Comparison of ENCODE assay signal across 1 cellular context in the genomic region with DNA sequence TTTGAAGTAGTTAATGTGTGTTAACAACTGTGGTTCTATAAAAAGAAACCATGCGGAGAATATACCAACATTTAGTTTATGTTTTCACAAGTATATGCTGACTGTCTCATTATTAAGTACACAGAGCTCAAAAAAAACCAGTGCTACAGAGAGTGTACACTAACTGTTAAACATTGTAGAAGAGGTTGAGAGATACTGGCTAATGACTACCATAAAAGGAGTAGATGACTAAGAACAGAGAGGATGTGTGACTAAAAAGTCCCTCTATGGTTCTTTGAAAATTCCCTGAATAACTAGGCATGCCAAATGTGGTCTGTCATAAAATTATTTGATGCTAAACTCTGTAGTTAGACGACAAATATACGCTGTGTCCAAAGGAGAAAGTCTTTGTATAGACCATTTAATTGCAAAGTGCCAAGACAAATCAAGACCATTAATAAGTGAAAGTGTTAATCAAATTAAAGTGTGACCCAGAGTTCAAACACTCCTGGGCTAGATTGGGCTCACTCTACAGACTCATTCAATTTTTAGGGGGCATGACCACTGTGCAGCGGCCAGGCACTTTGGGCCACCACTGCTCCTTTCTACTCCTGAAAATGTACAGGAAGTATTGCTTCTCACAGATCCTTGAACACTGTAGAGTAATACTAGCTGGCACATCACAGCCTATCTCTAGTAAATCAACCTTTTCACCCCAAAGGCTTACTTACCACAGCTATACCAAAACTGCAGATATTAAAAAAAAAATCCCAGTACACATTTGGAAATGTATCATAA.
A peak's percentile ranks its signal among the peaks of the same experiment; 100 is the strongest.
TF ChIP-seq lines count a peak whose summit lies in the region.

No MANE protein-coding gene starts in this region.

TF ChIP-seq in GM12878, 131 proteins besides CTCF, POLR2A, EP300 and RAD21 (continues in another document):
- no peak for TF ChIP-seq NKRF (conservative IDR thresholded peaks at IDR 0.05)
- peak; percentile 96 for TF ChIP-seq IKZF2 (IDR thresholded peaks at IDR 0.05)
- no peak for TF ChIP-seq SUZ12 (IDR thresholded peaks at IDR 0.05; ENCODE audit: unreplicated experiment)
- TF ChIP-seq RUNX3 (IDR thresholded peaks at IDR 0.05; ENCODE audit: low read length) = peak; percentile 89
- TF ChIP-seq EZH2 (IDR thresholded peaks at IDR 0.05; ENCODE audit: borderline replicate concordance, control insufficient read depth, low read depth, low read length) = no peak
- no peak for TF ChIP-seq YY1 (IDR thresholded peaks at IDR 0.05; ENCODE audit: low read depth, low read length)
- no peak for TF ChIP-seq ZBTB33 (IDR thresholded peaks at IDR 0.05)
- TF ChIP-seq LARP7 (IDR thresholded peaks at IDR 0.05) = no peak
- peak; percentile 59 for TF ChIP-seq RAD51 (IDR thresholded peaks at IDR 0.05)
- peak; percentile 18; the same call in 1 of the 2 replicates for TF ChIP-seq GATAD2B (conservative IDR thresholded peaks at IDR 0.05; ENCODE audit: low read depth)
- TF ChIP-seq KAT2A (conservative IDR thresholded peaks at IDR 0.05; ENCODE audit: control insufficient read depth, low read depth, low read length) = no peak
- TF ChIP-seq MEF2B (IDR thresholded peaks at IDR 0.05; ENCODE audit: partially characterized antibody, poor library complexity, severe bottlenecking) = peak; percentile 73
- peak; percentile 91 for TF ChIP-seq NFIC (IDR thresholded peaks at IDR 0.05; ENCODE audit: low read depth, low read length)
- TF ChIP-seq RCOR1 (conservative IDR thresholded peaks at IDR 0.05; ENCODE audit: low read depth, low read length) = 0 out of 2 replicates have a peak, but pooled peaks have one; percentile 31
- TF ChIP-seq POLR2AphosphoS5 (IDR thresholded peaks at IDR 0.05; ENCODE audit: low read length) = no peak
- no peak for TF ChIP-seq TAF1 (IDR thresholded peaks at IDR 0.05; ENCODE audit: borderline replicate concordance, low read depth, low read length)
- no peak for TF ChIP-seq EGR1 (IDR thresholded peaks at IDR 0.05; ENCODE audit: borderline replicate concordance in 1 of 2, low read depth in 2 of 2, low read length in 2 of 2)
- TF ChIP-seq, protein P1, sequence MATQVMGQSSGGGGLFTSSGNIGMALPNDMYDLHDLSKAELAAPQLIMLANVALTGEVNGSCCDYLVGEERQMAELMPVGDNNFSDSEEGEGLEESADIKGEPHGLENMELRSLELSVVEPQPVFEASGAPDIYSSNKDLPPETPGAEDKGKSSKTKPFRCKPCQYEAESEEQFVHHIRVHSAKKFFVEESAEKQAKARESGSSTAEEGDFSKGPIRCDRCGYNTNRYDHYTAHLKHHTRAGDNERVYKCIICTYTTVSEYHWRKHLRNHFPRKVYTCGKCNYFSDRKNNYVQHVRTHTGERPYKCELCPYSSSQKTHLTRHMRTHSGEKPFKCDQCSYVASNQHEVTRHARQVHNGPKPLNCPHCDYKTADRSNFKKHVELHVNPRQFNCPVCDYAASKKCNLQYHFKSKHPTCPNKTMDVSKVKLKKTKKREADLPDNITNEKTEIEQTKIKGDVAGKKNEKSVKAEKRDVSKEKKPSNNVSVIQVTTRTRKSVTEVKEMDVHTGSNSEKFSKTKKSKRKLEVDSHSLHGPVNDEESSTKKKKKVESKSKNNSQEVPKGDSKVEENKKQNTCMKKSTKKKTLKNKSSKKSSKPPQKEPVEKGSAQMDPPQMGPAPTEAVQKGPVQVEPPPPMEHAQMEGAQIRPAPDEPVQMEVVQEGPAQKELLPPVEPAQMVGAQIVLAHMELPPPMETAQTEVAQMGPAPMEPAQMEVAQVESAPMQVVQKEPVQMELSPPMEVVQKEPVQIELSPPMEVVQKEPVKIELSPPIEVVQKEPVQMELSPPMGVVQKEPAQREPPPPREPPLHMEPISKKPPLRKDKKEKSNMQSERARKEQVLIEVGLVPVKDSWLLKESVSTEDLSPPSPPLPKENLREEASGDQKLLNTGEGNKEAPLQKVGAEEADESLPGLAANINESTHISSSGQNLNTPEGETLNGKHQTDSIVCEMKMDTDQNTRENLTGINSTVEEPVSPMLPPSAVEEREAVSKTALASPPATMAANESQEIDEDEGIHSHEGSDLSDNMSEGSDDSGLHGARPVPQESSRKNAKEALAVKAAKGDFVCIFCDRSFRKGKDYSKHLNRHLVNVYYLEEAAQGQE (IDR thresholded peaks at IDR 0.05; ENCODE audit: low read depth, low read length) = no peak
- TF ChIP-seq ZNF622 (IDR thresholded peaks at IDR 0.05) = no peak
- peak; percentile 80 for TF ChIP-seq ATF7 (IDR thresholded peaks at IDR 0.05; ENCODE audit: low read depth)
- TF ChIP-seq PAX8 (IDR thresholded peaks at IDR 0.05) = peak; percentile 100
- TF ChIP-seq MYC (IDR thresholded peaks at IDR 0.05; ENCODE audit: insufficient read depth, insufficient read length, insufficient replicate concordance, low read length, severe bottlenecking) = no peak
- peak; percentile 69 for TF ChIP-seq IRF4 (IDR thresholded peaks at IDR 0.05; ENCODE audit: low read depth, low read length)
- no peak for TF ChIP-seq HCFC1 (IDR thresholded peaks at IDR 0.05; ENCODE audit: low read length)
- peak; percentile 88 for TF ChIP-seq NR2F1 (conservative IDR thresholded peaks at IDR 0.05)
- peak; percentile 86; the same call in 1 of the 2 replicates for TF ChIP-seq FOXM1 (IDR thresholded peaks at IDR 0.05; ENCODE audit: low read depth, low read length)
- no peak for TF ChIP-seq USF1 (IDR thresholded peaks at IDR 0.05; ENCODE audit: borderline replicate concordance, extremely low read length, insufficient read depth, low read depth, low read length)
- peak; percentile 74 for TF ChIP-seq ZBED1 (IDR thresholded peaks at IDR 0.05; ENCODE audit: borderline replicate concordance)
- 0 out of 2 replicates have a peak, but pooled peaks have one; percentile 22 for TF ChIP-seq MLLT1 (IDR thresholded peaks at IDR 0.05)
- no peak for TF ChIP-seq ESRRA (IDR thresholded peaks at IDR 0.05; ENCODE audit: low read length)
- TF ChIP-seq DPF2 (IDR thresholded peaks at IDR 0.05) = peak; percentile 94
- no peak for TF ChIP-seq CUX1 (IDR thresholded peaks at IDR 0.05; ENCODE audit: insufficient replicate concordance, low read depth, low read length)
- TF ChIP-seq YBX1 (IDR thresholded peaks at IDR 0.05) = no peak
- TF ChIP-seq IKZF1 (conservative IDR thresholded peaks at IDR 0.05) = peak; percentile 91
- TF ChIP-seq MEF2A (IDR thresholded peaks at IDR 0.05; ENCODE audit: insufficient read depth, low read depth, low read length) = peak; percentile 46; the same call in 1 of the 2 replicates
- TF ChIP-seq ASH2L (IDR thresholded peaks at IDR 0.05; ENCODE audit: borderline replicate concordance, low read depth) = no peak
- TF ChIP-seq HDAC6 (IDR thresholded peaks at IDR 0.05; ENCODE audit: unreplicated experiment) = no peak
- no peak for TF ChIP-seq STAT1 (conservative IDR thresholded peaks at IDR 0.05)
- TF ChIP-seq HDGF (IDR thresholded peaks at IDR 0.05) = no peak
- peak; percentile 87 for TF ChIP-seq JUNB (IDR thresholded peaks at IDR 0.05)
- TF ChIP-seq CBX5 (IDR thresholded peaks at IDR 0.05; ENCODE audit: low read depth) = peak; percentile 50; the same call in 1 of the 2 replicates
- TF ChIP-seq PML (IDR thresholded peaks at IDR 0.05; ENCODE audit: low read length) = peak; percentile 43; the same call in 1 of the 2 replicates
- 0 out of 4 replicates have a peak, but pooled peaks of 1 of the 2 experiments have one; percentile 29 for TF ChIP-seq ETV6 (conservative IDR thresholded peaks at IDR 0.05 in 1 of 2, IDR thresholded peaks at IDR 0.05 in 1 of 2; ENCODE audit: borderline replicate concordance in 1 of 2, low read depth in 1 of 2)
- no peak for TF ChIP-seq SREBF1 (IDR thresholded peaks at IDR 0.05; ENCODE audit: low read length)
- TF ChIP-seq KLF5 (IDR thresholded peaks at IDR 0.05; ENCODE audit: partially characterized antibody) = no peak
- no peak for TF ChIP-seq SMARCA5 (IDR thresholded peaks at IDR 0.05)
- TF ChIP-seq TCF12 (IDR thresholded peaks at IDR 0.05; ENCODE audit: low read depth, low read length) = no peak
- peak; percentile 84 for TF ChIP-seq NBN (IDR thresholded peaks at IDR 0.05)
- peak; percentile 89 for TF ChIP-seq ZNF384 (IDR thresholded peaks at IDR 0.05; ENCODE audit: borderline replicate concordance, low read depth, low read length)
- TF ChIP-seq ZZZ3 (IDR thresholded peaks at IDR 0.05; ENCODE audit: control insufficient read depth, insufficient read length, low read depth) = no peak
- TF ChIP-seq POU2F2 (IDR thresholded peaks at IDR 0.05; ENCODE audit: borderline replicate concordance, low read depth, low read length) = no peak
- no peak for TF ChIP-seq NR2C1 (IDR thresholded peaks at IDR 0.05)
- peak; percentile 24; the same call in 1 of the 2 replicates for TF ChIP-seq CREM (IDR thresholded peaks at IDR 0.05; ENCODE audit: low read depth)
